Comparison of ENCODE assay signal across 7 cellular contexts in genomic region chr3:38247366-38248035, GRCh38.
DNase-seq lines count a peak whose midpoint lies in the region; ATAC-seq and TF ChIP-seq lines count a peak whose summit lies in the region.

No MANE protein-coding gene starts in this region.

- H3K4me3 ChIP-seq in skeletal muscle cell (ENCODE audit: low read depth, low read length): no peak overlapping the region

- POLR2A ChIA-PET in HEK293T (lab: Yijun Ruan, JAX): no interaction called here

- DNase-seq in HEK293T (ENCODE audit: extremely low spot score) (peak; percentile 26), SW480 (ENCODE audit: low spot score) (peak; percentile 21), globus pallidus (ENCODE audit: low spot score) (peak; percentile 6), skeletal muscle cell (ENCODE audit: low read depth) (peak; percentile 73)
- DNase-seq in central memory CD4-positive, alpha-beta T cell: no peak

- no peak for ATAC-seq in HG03280 (IDR thresholded peaks at IDR 0.05; ENCODE audit: unreplicated experiment)
- no peak for ATAC-seq in GM18909 (IDR thresholded peaks at IDR 0.05; ENCODE audit: poor library complexity, unreplicated experiment)

- CTCF ChIA-PET in HEK293T (lab: Yijun Ruan, JAX): interaction anchor here (0.6 kb wide), 1 partner anchor 235 kb away, joined by 4 read pairs; no protein-coding TSS in a partner anchor

TF ChIP-seq in HEK293T, 16 proteins besides CTCF, POLR2A, EP300 and RAD21:
- no peak for TF ChIP-seq TARDBP (IDR thresholded peaks at IDR 0.05)
- no peak for TF ChIP-seq HDGF (IDR thresholded peaks at IDR 0.05; ENCODE audit: borderline replicate concordance)
- TF ChIP-seq PKNOX1 (IDR thresholded peaks at IDR 0.05): no peak
- TF ChIP-seq FOXK2 (IDR thresholded peaks at IDR 0.05): no peak
- no peak for TF ChIP-seq ARNT (IDR thresholded peaks at IDR 0.05)
